ENCODE assay signal across 23 cellular contexts in genomic region chr12:123853401-123854070, GRCh38.
"Had no signal": no experiment of that assay in that cellular context is flagged by ENCODE, and none has a peak within 500 bp of the region (broad histone marks: within the 10 kb centered on the region; RNA-seq: fewer than 3 reads in every experiment).

No MANE protein-coding gene starts in this region.

- H3K4me3 Mint-ChIP-seq: activated CD4-positive, alpha-beta memory T cell treated with anti-CD3 and anti-CD28 coated beads for 36 hours; activated CD4-positive, alpha-beta T cell treated with anti-CD3 and anti-CD28 coated beads, Interleukin-2, amount 10 ng/mL, durations not matched to agents 7 days and 5 days; activated naive CD4-positive, alpha-beta T cell treated with anti-CD3 and anti-CD28 coated beads for 36 hours; activated naive CD8-positive, alpha-beta T cell; activated T-cell treated with anti-CD3 and anti-CD28 coated beads, Interleukin-2, amount 50 U/mL, for 4 hours; brain had no signal

- H3K27ac ChIP-seq: SK-N-MC, VCaP had no signal

- FAIRE-seq: astrocyte had no signal

- H3K27me3 Mint-ChIP-seq: activated naive CD8-positive, alpha-beta T cell had no signal

- H3K4me1 Mint-ChIP-seq: activated CD4-positive, alpha-beta T cell treated with anti-CD3 and anti-CD28 coated beads, Interleukin-2, amount 10 ng/mL, durations not matched to agents 7 days and 5 days; brain had no signal

- H3K9me3 Mint-ChIP-seq: activated CD4-positive, alpha-beta memory T cell treated with anti-CD3 and anti-CD28 coated beads for 36 hours; activated CD4-positive, alpha-beta T cell treated with anti-CD3 and anti-CD28 coated beads, Interleukin-2, amount 10 ng/mL, durations not matched to agents 7 days and 5 days; activated naive CD4-positive, alpha-beta T cell treated with anti-CD3 and anti-CD28 coated beads for 36 hours; activated T-cell treated with anti-CD3 and anti-CD28 coated beads, Interleukin-2, amount 50 U/mL, for 4 hours; brain had no signal

- ATAC-seq: activated T-cell treated with anti-CD3 and anti-CD28 coated beads, Interleukin-2, amount 50 U/mL, for 4 hours; Right ventricle myocardium inferior had no signal

- H3K36me3 Mint-ChIP-seq: activated CD4-positive, alpha-beta memory T cell treated with anti-CD3 and anti-CD28 coated beads for 36 hours; activated naive CD8-positive, alpha-beta T cell; brain had no signal

- DNase-seq: activated CD4-positive, alpha-beta memory T cell treated with anti-CD3 and anti-CD28 coated beads for 36 hours; activated CD4-positive, alpha-beta T cell treated with anti-CD3 and anti-CD28 coated beads, Interleukin-2, amount 10 ng/mL, durations not matched to agents 7 days and 5 days; activated CD4-positive, CD25-positive, alpha-beta regulatory T cell; activated CD8-positive, alpha-beta memory T cell treated with anti-CD3 and anti-CD28 coated beads for 24 hours; activated gamma-delta T cell; activated naive CD4-positive, alpha-beta T cell treated with anti-CD3 and anti-CD28 coated beads for 36 hours; activated T-cell treated with anti-CD3 and anti-CD28 coated beads, Interleukin-2, amount 50 U/mL, for 4 hours; amygdala; Karpas-422; NCI-H1105 treated with DMSO at 0.1 percent for 48 hours; NCI-H1694; NCI-H2029 treated with DMSO at 0.1 percent for 48 hours; NCI-H345; NCI-H510A; NCI-H526 treated with DMSO at 0.1 percent for 48 hours; NCI-H82; T-helper 1 cell had no signal

- H3K4me3 ChIP-seq: SK-N-MC had no signal

- H3K27ac Mint-ChIP-seq: activated CD4-positive, alpha-beta memory T cell treated with anti-CD3 and anti-CD28 coated beads for 36 hours; activated CD4-positive, alpha-beta T cell treated with anti-CD3 and anti-CD28 coated beads, Interleukin-2, amount 10 ng/mL, durations not matched to agents 7 days and 5 days; activated naive CD4-positive, alpha-beta T cell treated with anti-CD3 and anti-CD28 coated beads for 36 hours; activated naive CD8-positive, alpha-beta T cell; brain had no signal
